In genomic region chr10:122033224-122033926, GRCh38 we compare ENCODE assay signal across 1 cellular context.
TF ChIP-seq lines count a peak whose summit lies in the region.

No MANE protein-coding gene starts in this region.

TF ChIP-seq in GM23338, 12 proteins besides CTCF, POLR2A, EP300 and RAD21 (continued from another document):
- TF ChIP-seq ZNF462 (CRISPR knock-in tag; IDR thresholded peaks at IDR 0.05) (no peak), ETS1 (IDR thresholded peaks at IDR 0.05) (no peak), NANOG (IDR thresholded peaks at IDR 0.05; ENCODE audit: borderline replicate concordance) (no peak), EZH2 (IDR thresholded peaks at IDR 0.05; ENCODE audit: low read depth, unreplicated experiment) (no peak), ZNF114 (CRISPR knock-in tag; IDR thresholded peaks at IDR 0.05) (no peak), REST (IDR thresholded peaks at IDR 0.05; ENCODE audit: unreplicated experiment) (no peak), POLR2AphosphoS5 (IDR thresholded peaks at IDR 0.05; ENCODE audit: low read depth) (no peak), ZNF331 (CRISPR knock-in tag; IDR thresholded peaks at IDR 0.05; ENCODE audit: low read depth) (no peak), JUNB (IDR thresholded peaks at IDR 0.05; ENCODE audit: unreplicated experiment) (no peak)
